ENCODE assay signal across 8 cellular contexts in genomic region chr2:160994141-160995002, GRCh38.
DNase-seq lines count a peak whose midpoint lies in the region; ATAC-seq and TF ChIP-seq lines count a peak whose summit lies in the region.

No MANE protein-coding gene starts in this region.

- TF ChIP-seq CTCF in PC-9 (conservative IDR thresholded peaks at IDR 0.05) = peak; percentile 81
- peak; percentile 79 for TF ChIP-seq CTCF in fibroblast of mammary gland (conservative IDR thresholded peaks at IDR 0.05; ENCODE audit: control insufficient read depth, insufficient read depth, low read depth, low read length)
- peak; percentile 90 for TF ChIP-seq CTCF in neural progenitor cell (IDR thresholded peaks at IDR 0.05)

- no peak overlapping the region for H3K4me3 ChIP-seq in Jurkat, Clone E6-1 (ENCODE audit: low read length)
- H3K4me3 ChIP-seq in PC-9 (no peak overlapping the region), fibroblast of mammary gland (ENCODE audit: control insufficient read depth, low read depth, low read length) (no peak overlapping the region), neural progenitor cell (no peak overlapping the region), stomach smooth muscle (ENCODE audit: low read length in 2 of 2) (peak overlapping the region; percentile 10 to 56)

- no peaks in the 10 kb centered on the region for H3K36me3 Mint-ChIP-seq in neural progenitor cell

- H3K27me3 ChIP-seq in PC-9 (ENCODE audit: insufficient read depth, low read depth) = no peaks in the 10 kb centered on the region
- no peaks in the 10 kb centered on the region for H3K27me3 ChIP-seq in neural progenitor cell
- H3K27me3 ChIP-seq in stomach smooth muscle (ENCODE audit: control insufficient read depth in 1 of 2, insufficient read depth in 2 of 2, low read length in 2 of 2) = no peaks in the 10 kb centered on the region

- H3K36me3 ChIP-seq in PC-9 (ENCODE audit: low read depth) (no peaks in the 10 kb centered on the region), neural progenitor cell (no peaks in the 10 kb centered on the region), stomach smooth muscle (ENCODE audit: control insufficient read depth in 2 of 2, insufficient read depth in 2 of 2, low read length in 2 of 2) (no peaks in the 10 kb centered on the region)

- H3K4me2 ChIP-seq in PC-9 = peak overlapping the region; percentile 30; the same call in 1 of the 2 replicates
- H3K4me2 ChIP-seq in neural progenitor cell = no peak overlapping the region

- H3K4me1 ChIP-seq in PC-9 (replicated peaks; ENCODE audit: insufficient read depth) (no peaks in the 10 kb centered on the region; the same call in 1 of the 2 replicates), neural progenitor cell (peaks cover 3% of the 10 kb centered on the region), stomach smooth muscle (ENCODE audit: control insufficient read depth, insufficient read depth, low read length) (peaks cover 8% of the 10 kb centered on the region)

- CTCF ChIA-PET in PC-9 (lab: Charles Lee) = no interaction called here

- no peak overlapping the region for H3K4me3 Mint-ChIP-seq in neural progenitor cell

- peaks cover 8% of the 10 kb centered on the region for H3K4me1 Mint-ChIP-seq in neural progenitor cell

- peak; percentile 77 for DNase-seq in Daoy (ENCODE audit: low read depth)
- peak; percentile 76 for DNase-seq in Jurkat, Clone E6-1 (ENCODE audit: low read depth, low spot score)
- peak; percentile 48 to 61 for DNase-seq in PC-9
- DNase-seq in activated T-cell treated with anti-CD3 and anti-CD28 coated beads, Interleukin-2, amount 50 U/mL, for 48 hours = peak; percentile 68 to 70
- DNase-seq in fibroblast of mammary gland (ENCODE audit: low read depth) = peak; percentile 97
- peak; percentile 80 for DNase-seq in neural progenitor cell (ENCODE audit: low spot score)

- peak; percentile 98 for ATAC-seq in GM21723 (IDR thresholded peaks at IDR 0.05; ENCODE audit: unreplicated experiment)

- H3K9ac ChIP-seq in neural progenitor cell = no peak overlapping the region
- H3K9ac ChIP-seq in stomach smooth muscle (ENCODE audit: low read length in 2 of 2) = peak overlapping the region; percentile 5 to 42

- H3K27ac ChIP-seq in PC-9 (no peak overlapping the region), neural progenitor cell (no peak overlapping the region), stomach smooth muscle (ENCODE audit: low read length) (peak overlapping the region; percentile 1)

- H3K79me2 ChIP-seq in PC-9 (ENCODE audit: low read depth) = no peaks in the 10 kb centered on the region
- H3K79me2 ChIP-seq in neural progenitor cell (ENCODE audit: low read depth) = no peaks in the 10 kb centered on the region

- H3K27ac Mint-ChIP-seq in neural progenitor cell = no peak overlapping the region

- no TSS peak for BruUV-seq in PC-9 (replicated peaks; lab: Mats Ljungman, UMichigan)

- H4K20me1 ChIP-seq in PC-9 (ENCODE audit: insufficient read depth) = no peaks in the 10 kb centered on the region
- H4K20me1 ChIP-seq in neural progenitor cell (ENCODE audit: low read depth) = no peaks in the 10 kb centered on the region

- no peaks in the 10 kb centered on the region for H3K9me3 ChIP-seq in PC-9 (ENCODE audit: insufficient read depth, low read depth)
- H3K9me3 ChIP-seq in neural progenitor cell (ENCODE audit: low read depth) = no peaks in the 10 kb centered on the region
- no peaks in the 10 kb centered on the region for H3K9me3 ChIP-seq in stomach smooth muscle (ENCODE audit: control insufficient read depth in 2 of 2, low read length in 2 of 2)

- H3K27me3 Mint-ChIP-seq in neural progenitor cell (ENCODE audit: insufficient read depth, low read depth) = no peaks in the 10 kb centered on the region

- H3F3A ChIP-seq in PC-9 (ENCODE audit: insufficient read depth, low read depth) = no peaks in the 10 kb centered on the region
- H3F3A ChIP-seq in neural progenitor cell (ENCODE audit: low read depth) = no peaks in the 10 kb centered on the region

- no peaks in the 10 kb centered on the region for H3K9me3 Mint-ChIP-seq in neural progenitor cell

- POLR2A ChIA-PET in PC-9 (lab: Charles Lee; ENCODE audit: unreplicated experiment) = interaction anchor here (0.5 kb wide), 1 partner anchor 24 kb away, joined by 3 read pairs; no protein-coding TSS in a partner anchor

- H3K9me2 ChIP-seq in PC-9 (ENCODE audit: insufficient read depth) = no peaks in the 10 kb centered on the region

- intact Hi-C loops in PC-9 (cut with micrococcal nuclease; ENCODE audit: unreplicated experiment) = loop anchor here (5.0 to 10.0 kb wide), 2 partner anchors 740 to 882 kb away; no protein-coding TSS in a partner anchor

- H2AFZ ChIP-seq in PC-9 (no peak overlapping the region), neural progenitor cell (replicated peaks) (peak overlapping the region; percentile 85)

Comparison
In these comparisons a context has a peak if more than half of its experiments do, and no peak if none do; other contexts are left out.
1. H3K4me3 ChIP-seq: peak in stomach smooth muscle (2 of 2); none in Jurkat, Clone E6-1 (single experiment), PC-9 (single experiment), fibroblast of mammary gland (single experiment) and neural progenitor cell (single experiment).
2. Peak in every context shown above with its lines, with median percentiles within 50 percentile points of each other: DNase-seq and CTCF ChIP-seq.